In the genomic region with DNA sequence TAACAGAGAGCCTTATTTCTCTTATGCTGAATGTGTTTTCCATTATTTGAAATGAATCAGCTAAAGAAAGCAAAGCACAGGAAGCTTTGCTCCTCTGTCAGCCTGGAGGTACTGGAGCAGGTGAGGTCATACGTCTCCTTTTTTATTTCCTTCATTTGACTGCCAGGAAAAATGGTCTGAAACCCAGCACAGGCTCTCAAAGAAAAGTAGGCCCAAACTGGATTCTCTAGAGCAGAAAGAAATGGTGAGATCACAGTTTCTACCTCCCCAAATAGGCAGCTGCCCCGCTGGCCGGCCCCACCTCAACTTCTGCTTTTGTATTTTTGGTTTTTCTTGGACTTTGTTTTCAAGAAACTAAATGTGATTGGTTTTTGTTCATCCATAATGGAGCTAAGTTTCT, we compare ENCODE assay signal across 9 cellular contexts.
DNase-seq lines count a peak whose midpoint lies in the region; ATAC-seq, FAIRE-seq and TF ChIP-seq lines count a peak whose summit lies in the region.
"Had no signal": no experiment of that assay in that cellular context is flagged by ENCODE, and none has a peak within 500 bp of the region (broad histone marks: within the 10 kb centered on the region; RNA-seq: fewer than 3 reads in every experiment).

No MANE protein-coding gene starts in this region.

- intact Hi-C loops in HepG2 (cut with micrococcal nuclease; ENCODE audit: unreplicated experiment) (loop anchor here (5.0 kb wide), 2 partner anchors 67 to 112 kb away; partner anchors contain the start of gene ST6GAL1), dorsolateral prefrontal cortex (cut with DNase I) (no loop called here)

- 74% methylated on average over 3 of the region's 3 CpGs for WGBS in HepG2 (ENCODE audit: low lambda C conversion rate)

- ATAC-seq in HG02763 (IDR thresholded peaks at IDR 0.05; ENCODE audit: unreplicated experiment) (peak; percentile 47), HepG2 (no peak)

- POLR2A ChIA-PET in HepG2 (lab: Yijun Ruan, JAX): interaction anchor here (0.9 kb wide), 1 partner anchor 112 kb away, joined by 4 read pairs; no protein-coding TSS in a partner anchor

- TF ChIP-seq CTCF in HepG2 (CRISPR knock-in tag; IDR thresholded peaks at IDR 0.05) (no peak), dorsolateral prefrontal cortex (IDR thresholded peaks at IDR 0.05 in 54 of 56, conservative IDR thresholded peaks at IDR 0.05 in 2 of 56; ENCODE audit: low read depth in 1 of 56, partially characterized antibody in 56 of 56) (no peak)

- H3K4me2 ChIP-seq in HepG2 (ENCODE audit: low read depth, low read length): peak overlapping the region; percentile 100

- peaks cover 16 to 46% of the 10 kb centered on the region in 2 experiments for H3K36me3 ChIP-seq in HepG2 (replicated peaks in 1 of 2; ENCODE audit: control insufficient read depth in 1 of 2, insufficient read depth in 2 of 2, low read length in 2 of 2)

- BruUV-seq in HepG2 (replicated peaks; lab: Mats Ljungman, UMichigan): no TSS peak

- CTCF ChIA-PET in HepG2 (lab: Yijun Ruan, JAX; ENCODE audit: low intra/inter-chr PET ratio, low total read pairs): no interaction called here

- no peak for TF ChIP-seq RAD21 in HepG2 (CRISPR knock-in tag; IDR thresholded peaks at IDR 0.05)

- in situ Hi-C loops in HepG2 (cut with HindIII; ENCODE audit: extremely low pct_ligation_motif_present, low pct_unique_long_range_greater_than_20kb): no loop called here

- peaks cover 91% of the 10 kb centered on the region for H3K79me2 ChIP-seq in HepG2 (ENCODE audit: insufficient read depth, low read length)

- H3K4me3 ChIP-seq in HepG2 (replicated peaks in 1 of 3; ENCODE audit: insufficient read depth in 1 of 3, low read depth in 2 of 3, low read length in 3 of 3) (peak overlapping the region; percentile 32 to 62 (median 34); a peak in 5 of 6 replicates), dorsolateral prefrontal cortex (no peak overlapping the region)

- H3K4me1 ChIP-seq in HepG2 (ENCODE audit: insufficient read depth, low read length): peaks cover 96% of the 10 kb centered on the region

- H2AFZ ChIP-seq in HepG2 (ENCODE audit: low read length): no peak overlapping the region

- H3K27me3 ChIP-seq in HepG2 (ENCODE audit: control insufficient read depth in 1 of 2, insufficient read depth in 2 of 2, low read length in 2 of 2) (no peaks in the 10 kb centered on the region; a peak in 1 of 5 replicates), dorsolateral prefrontal cortex (no peaks in the 10 kb centered on the region)

- peak overlapping the region; percentile 69 for H3K9ac ChIP-seq in HepG2 (ENCODE audit: insufficient read depth, low read depth, low read length)

- peak overlapping the region; percentile 99 for H3K27ac ChIP-seq in HepG2 (ENCODE audit: extremely low read length, insufficient read depth, low read length)
- peak overlapping the region in 23 of 59 donors; percentile 1 to 54 (median 24) for H3K27ac ChIP-seq in dorsolateral prefrontal cortex

- H3K9me3 ChIP-seq in HepG2 (ENCODE audit: low read length): no peaks in the 10 kb centered on the region

- no peak for FAIRE-seq in HepG2 (lab: Jason Lieb, UNC)
- FAIRE-seq: A204.1 had no signal

- DNase-seq in DMS53 (lab: John Stamatoyannopoulos, UW) (peak; percentile 20), DMS53 treated with DMSO at 0.1 percent for 48 hours (lab: John Stamatoyannopoulos, UW; ENCODE audit: unreplicated experiment) (no peak), NOMO-1 treated with dmso at 0.1 percent for 144 hours (lab: John Stamatoyannopoulos, UW; ENCODE audit: unreplicated experiment) (peak; percentile 92), HepG2 (ENCODE audit: low spot score) (no peak), dorsolateral prefrontal cortex (no peak), NCI-H1092 treated with DMSO at 0.1 percent for 48 hours (lab: John Stamatoyannopoulos, UW) (no peak), NCI-H526 (lab: John Stamatoyannopoulos, UW) (no peak)

- no peak for TF ChIP-seq POLR2A in HepG2 (IDR thresholded peaks at IDR 0.05; ENCODE audit: insufficient read depth in 1 of 2, low read depth in 2 of 2, low read length in 2 of 2)

- peaks cover 17% of the 10 kb centered on the region for H4K20me1 ChIP-seq in HepG2 (ENCODE audit: insufficient read depth, low read length)

- TF ChIP-seq EP300 in HepG2 (IDR thresholded peaks at IDR 0.05; ENCODE audit: low read depth in 2 of 2, low read length in 2 of 2) (no peak), HepG2 (CRISPR knock-in tag; IDR thresholded peaks at IDR 0.05; ENCODE audit: borderline replicate concordance) (no peak)

TF ChIP-seq in HepG2, 621 proteins besides CTCF, POLR2A, EP300 and RAD21:
- TF ChIP-seq ZNF552 (CRISPR knock-in tag; IDR thresholded peaks at IDR 0.05; ENCODE audit: borderline replicate concordance) (no peak), HOXA7 (CRISPR knock-in tag; IDR thresholded peaks at IDR 0.05) (no peak), SKI (IDR thresholded peaks at IDR 0.05; ENCODE audit: partially characterized antibody) (no peak), ARHGAP35 (CRISPR knock-in tag; IDR thresholded peaks at IDR 0.05; ENCODE audit: borderline replicate concordance) (no peak), AKAP8 (CRISPR knock-in tag; IDR thresholded peaks at IDR 0.05) (no peak), RARG (CRISPR knock-in tag; IDR thresholded peaks at IDR 0.05; ENCODE audit: low read depth) (no peak)
TF ChIP-seq in HepG2: peak in this region for 0.

Comparison
In these comparisons a context has a peak if more than half of its experiments do, and no peak if none do; other contexts are left out.
1. DNase-seq: peak in DMS53 (single experiment) and NOMO-1 treated with dmso at 0.1 percent for 144 hours (single experiment); none in DMS53 treated with DMSO at 0.1 percent for 48 hours (single experiment), HepG2 (single experiment), dorsolateral prefrontal cortex (0 of 10), NCI-H1092 treated with DMSO at 0.1 percent for 48 hours (single experiment) and NCI-H526 (0 of 2).
2. H3K4me3 ChIP-seq: peak in HepG2 (3 of 3); none in dorsolateral prefrontal cortex (0 of 59).